In the genomic region with DNA sequence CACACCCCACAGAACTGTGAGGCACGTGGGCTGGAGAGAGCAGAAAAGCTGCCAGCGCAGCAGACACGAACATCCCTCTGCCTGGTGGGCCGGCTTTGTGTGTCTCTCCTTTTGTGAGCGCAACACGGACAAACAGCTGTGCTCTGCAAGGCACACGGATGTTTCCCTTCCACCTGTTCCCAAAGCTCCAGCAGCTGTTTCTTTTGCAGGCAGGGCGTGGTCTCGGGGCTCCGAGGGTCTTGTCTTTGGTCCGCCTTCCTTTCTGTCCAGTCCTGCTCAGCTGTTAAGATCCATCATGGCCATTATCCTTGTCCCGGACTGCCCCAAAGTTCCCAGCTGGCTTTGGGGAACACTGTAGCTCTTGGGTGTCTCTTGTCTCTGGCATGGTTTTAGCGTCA, we compare ENCODE assay signal across 1 cellular context.
TF ChIP-seq lines count a peak whose summit lies in the region.

No MANE protein-coding gene starts in this region.

TF ChIP-seq in HepG2, 621 proteins besides CTCF, POLR2A, EP300 and RAD21:
- TF ChIP-seq, protein P1, sequence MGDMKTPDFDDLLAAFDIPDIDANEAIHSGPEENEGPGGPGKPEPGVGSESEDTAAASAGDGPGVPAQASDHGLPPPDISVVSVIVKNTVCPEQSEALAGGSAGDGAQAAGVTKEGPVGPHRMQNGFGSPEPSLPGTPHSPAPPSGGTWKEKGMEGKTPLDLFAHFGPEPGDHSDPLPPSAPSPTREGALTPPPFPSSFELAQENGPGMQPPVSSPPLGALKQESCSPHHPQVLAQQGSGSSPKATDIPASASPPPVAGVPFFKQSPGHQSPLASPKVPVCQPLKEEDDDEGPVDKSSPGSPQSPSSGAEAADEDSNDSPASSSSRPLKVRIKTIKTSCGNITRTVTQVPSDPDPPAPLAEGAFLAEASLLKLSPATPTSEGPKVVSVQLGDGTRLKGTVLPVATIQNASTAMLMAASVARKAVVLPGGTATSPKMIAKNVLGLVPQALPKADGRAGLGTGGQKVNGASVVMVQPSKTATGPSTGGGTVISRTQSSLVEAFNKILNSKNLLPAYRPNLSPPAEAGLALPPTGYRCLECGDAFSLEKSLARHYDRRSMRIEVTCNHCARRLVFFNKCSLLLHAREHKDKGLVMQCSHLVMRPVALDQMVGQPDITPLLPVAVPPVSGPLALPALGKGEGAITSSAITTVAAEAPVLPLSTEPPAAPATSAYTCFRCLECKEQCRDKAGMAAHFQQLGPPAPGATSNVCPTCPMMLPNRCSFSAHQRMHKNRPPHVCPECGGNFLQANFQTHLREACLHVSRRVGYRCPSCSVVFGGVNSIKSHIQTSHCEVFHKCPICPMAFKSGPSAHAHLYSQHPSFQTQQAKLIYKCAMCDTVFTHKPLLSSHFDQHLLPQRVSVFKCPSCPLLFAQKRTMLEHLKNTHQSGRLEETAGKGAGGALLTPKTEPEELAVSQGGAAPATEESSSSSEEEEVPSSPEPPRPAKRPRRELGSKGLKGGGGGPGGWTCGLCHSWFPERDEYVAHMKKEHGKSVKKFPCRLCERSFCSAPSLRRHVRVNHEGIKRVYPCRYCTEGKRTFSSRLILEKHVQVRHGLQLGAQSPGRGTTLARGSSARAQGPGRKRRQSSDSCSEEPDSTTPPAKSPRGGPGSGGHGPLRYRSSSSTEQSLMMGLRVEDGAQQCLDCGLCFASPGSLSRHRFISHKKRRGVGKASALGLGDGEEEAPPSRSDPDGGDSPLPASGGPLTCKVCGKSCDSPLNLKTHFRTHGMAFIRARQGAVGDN (CRISPR knock-in tag; IDR thresholded peaks at IDR 0.05) = peak; percentile 45
- TF ChIP-seq YEATS2 (CRISPR knock-in tag; IDR thresholded peaks at IDR 0.05; ENCODE audit: borderline replicate concordance) = no peak
